In genomic region chr3:29936054-29936453, GRCh38 we compare ENCODE assay signal across 14 cellular contexts.
DNase-seq lines count a peak whose midpoint lies in the region; ATAC-seq and TF ChIP-seq lines count a peak whose summit lies in the region.
"Had no signal": no experiment of that assay in that cellular context is flagged by ENCODE, and none has a peak within 500 bp of the region (broad histone marks: within the 10 kb centered on the region; RNA-seq: fewer than 3 reads in every experiment).

No MANE protein-coding gene starts in this region.

- H3K27me3 Mint-ChIP-seq in activated CD4-positive, alpha-beta T cell treated with anti-CD3 and anti-CD28 coated beads, Interleukin-2, amount 10 ng/mL, durations not matched to agents 24 days and 14 days: peaks cover 12% of the 10 kb centered on the region
- H3K27me3 Mint-ChIP-seq in endothelial cell (ENCODE audit: unreplicated experiment): no peaks in the 10 kb centered on the region

- peak; percentile 24 for DNase-seq in activated CD4-positive, alpha-beta T cell treated with anti-CD3 and anti-CD28 coated beads for 48 hours
- DNase-seq in activated CD4-positive, alpha-beta T cell treated with anti-CD3 and anti-CD28 coated beads, Interleukin-2, amount 10 ng/mL, durations not matched to agents 24 days and 14 days: no peak
- DNase-seq in epithelial cell of esophagus (ENCODE audit: low read depth): peak; percentile 78
- no peak for DNase-seq in stimulated activated naive CD4-positive, alpha-beta T cell (lab: John Stamatoyannopoulos, UW)
- no peak for DNase-seq in endothelial cell (ENCODE audit: low spot score)
- DNase-seq in NCI-H2029 treated with DMSO at 0.1 percent for 48 hours (lab: John Stamatoyannopoulos, UW): no peak
- DNase-seq: DMS53, GOT3, mucosa of descending colon, NCI-H446 treated with DMSO at 0.1 percent for 48 hours, retina had no signal

- TF ChIP-seq CTCF in epithelial cell of esophagus (IDR thresholded peaks at IDR 0.05; ENCODE audit: insufficient read depth, low read depth, low read length, missing control alignments) (no peak), endothelial cell (IDR thresholded peaks at IDR 0.05; ENCODE audit: unreplicated experiment) (no peak)

- ATAC-seq in GM21423 (IDR thresholded peaks at IDR 0.05; ENCODE audit: unreplicated experiment): peak; percentile 89
- peak; percentile 86 for ATAC-seq in HG03097 (IDR thresholded peaks at IDR 0.05; ENCODE audit: low FRiP score, unreplicated experiment)
- ATAC-seq: mucosa of descending colon had no signal

- H3K4me3 ChIP-seq in epithelial cell of esophagus (ENCODE audit: low read length): no peak overlapping the region
- H3K4me3 ChIP-seq: mucosa of descending colon, SJSA1 had no signal

- intact Hi-C loops in activated CD4-positive, alpha-beta T cell treated with anti-CD3 and anti-CD28 coated beads, Interleukin-2, amount 10 ng/mL, durations not matched to agents 24 days and 14 days (cut with micrococcal nuclease): no loop called here

- H3K36me3 Mint-ChIP-seq in activated CD4-positive, alpha-beta T cell treated with anti-CD3 and anti-CD28 coated beads, Interleukin-2, amount 10 ng/mL, durations not matched to agents 24 days and 14 days (ENCODE audit: low read depth): no peaks in the 10 kb centered on the region
- no peaks in the 10 kb centered on the region for H3K36me3 Mint-ChIP-seq in endothelial cell (ENCODE audit: low read depth, unreplicated experiment)

- no peaks in the 10 kb centered on the region for H3K9me3 Mint-ChIP-seq in activated CD4-positive, alpha-beta T cell treated with anti-CD3 and anti-CD28 coated beads, Interleukin-2, amount 10 ng/mL, durations not matched to agents 24 days and 14 days
- H3K9me3 Mint-ChIP-seq in endothelial cell (ENCODE audit: unreplicated experiment): no peaks in the 10 kb centered on the region

- H3K4me1 Mint-ChIP-seq in activated CD4-positive, alpha-beta T cell treated with anti-CD3 and anti-CD28 coated beads, Interleukin-2, amount 10 ng/mL, durations not matched to agents 24 days and 14 days: peaks cover 1% of the 10 kb centered on the region
- no peaks in the 10 kb centered on the region for H3K4me1 Mint-ChIP-seq in endothelial cell (ENCODE audit: unreplicated experiment)

- no peak overlapping the region for H3K27ac Mint-ChIP-seq in activated CD4-positive, alpha-beta T cell treated with anti-CD3 and anti-CD28 coated beads, Interleukin-2, amount 10 ng/mL, durations not matched to agents 24 days and 14 days
- H3K27ac Mint-ChIP-seq in endothelial cell (ENCODE audit: unreplicated experiment): no peak overlapping the region

- no peak overlapping the region for H3K4me3 Mint-ChIP-seq in activated CD4-positive, alpha-beta T cell treated with anti-CD3 and anti-CD28 coated beads, Interleukin-2, amount 10 ng/mL, durations not matched to agents 24 days and 14 days
- H3K4me3 Mint-ChIP-seq in endothelial cell (ENCODE audit: unreplicated experiment): no peak overlapping the region

Comparison
In these comparisons a context has a peak if more than half of its experiments do, and no peak if none do; other contexts are left out.
1. DNase-seq: peak in activated CD4-positive, alpha-beta T cell treated with anti-CD3 and anti-CD28 coated beads for 48 hours (single experiment) and epithelial cell of esophagus (single experiment); none in activated CD4-positive, alpha-beta T cell treated with anti-CD3 and anti-CD28 coated beads, Interleukin-2, amount 10 ng/mL, durations not matched to agents 24 days and 14 days (single experiment), stimulated activated naive CD4-positive, alpha-beta T cell (0 of 6), endothelial cell (single experiment) and NCI-H2029 treated with DMSO at 0.1 percent for 48 hours (single experiment).